ENCODE assay signal across 20 cellular contexts in the genomic region with DNA sequence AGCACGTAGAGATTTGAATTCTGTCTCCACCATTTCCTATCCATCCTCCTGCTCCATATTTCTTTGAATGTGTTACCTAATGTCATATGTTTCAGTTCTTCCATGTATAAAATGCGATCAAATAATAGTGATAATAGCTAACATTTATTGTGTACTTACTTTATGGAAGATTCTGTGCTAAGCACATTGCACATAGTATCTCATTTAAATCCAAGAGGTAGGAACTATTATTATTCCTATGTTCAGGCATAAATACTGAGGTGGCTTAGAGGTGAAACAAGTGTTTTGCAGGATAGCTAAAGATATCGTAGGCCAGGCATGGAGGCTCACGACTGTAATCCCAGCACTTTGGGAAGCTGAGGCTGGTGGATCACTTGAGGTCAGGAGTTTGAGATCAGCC. TPM values are rescaled to one million over a fixed set of nuclear protein-coding genes. Genes with fewer than 3 reads are reported as not detected.
"Had no signal": no experiment of that assay in that cellular context is flagged by ENCODE, and none has a peak within 500 bp of the region (broad histone marks: within the 10 kb centered on the region; RNA-seq: fewer than 3 reads in every experiment).

No MANE protein-coding gene starts in this region.

- H3K4me3 ChIP-seq: left ventricle myocardium inferior, sigmoid colon, stomach, thyroid gland, uterus had no signal

- H3K9me3 ChIP-seq: left ventricle myocardium inferior, sigmoid colon, stomach, thyroid gland, uterus had no signal

- H3K4me1 Mint-ChIP-seq: activated naive CD4-positive, alpha-beta T cell treated with anti-CD3 and anti-CD28 coated beads, Interleukin-2, amount 50 U/mL, for 24 hours had no signal

- H3K27me3 Mint-ChIP-seq: activated naive CD4-positive, alpha-beta T cell treated with anti-CD3 and anti-CD28 coated beads, Interleukin-2, amount 50 U/mL, for 24 hours; memory B cell had no signal

- H3K27ac Mint-ChIP-seq: activated naive CD4-positive, alpha-beta T cell treated with anti-CD3 and anti-CD28 coated beads, Interleukin-2, amount 50 U/mL, for 24 hours; activated T-cell treated with anti-CD3 and anti-CD28 coated beads, Interleukin-2, amount 50 U/mL, for 24 hours; memory B cell had no signal

- H3K4me3 Mint-ChIP-seq: activated naive CD4-positive, alpha-beta T cell treated with anti-CD3 and anti-CD28 coated beads, Interleukin-2, amount 50 U/mL, for 24 hours; activated T-cell treated with anti-CD3 and anti-CD28 coated beads, Interleukin-2, amount 50 U/mL, for 24 hours; memory B cell had no signal

- H3K27ac ChIP-seq: left ventricle myocardium inferior, sigmoid colon, stomach, thyroid gland, uterus had no signal

- H3K4me1 ChIP-seq: stomach, thyroid gland, uterus had no signal

- H3K27me3 ChIP-seq: sigmoid colon, thyroid gland, uterus had no signal

- H3K9me3 Mint-ChIP-seq: activated naive CD4-positive, alpha-beta T cell treated with anti-CD3 and anti-CD28 coated beads, Interleukin-2, amount 50 U/mL, for 24 hours; activated T-cell treated with anti-CD3 and anti-CD28 coated beads, Interleukin-2, amount 50 U/mL, for 24 hours; memory B cell had no signal

- DNase-seq: activated CD4-positive, alpha-beta T cell treated with anti-CD3 and anti-CD28 coated beads, Interleukin-2, amount 50 U/mL, for 4 hours; activated CD4-positive, CD25-positive, alpha-beta regulatory T cell treated with anti-CD3 and anti-CD28 coated beads, Interleukin-2, amount 50 U/mL, for 72 hours; activated effector memory CD4-positive, alpha-beta T cell treated with Interleukin-2 at 50 U/mL for 16 hours; activated T-cell treated with anti-CD3 and anti-CD28 coated beads, Interleukin-2, amount 50 U/mL, for 24 hours; kidney; left ventricle myocardium inferior; sigmoid colon; stimulated activated CD4-positive, alpha-beta T cell treated with anti-CD3 and anti-CD28 coated beads, Interleukin-4, amount 100 ng/mL, for 1 hour; stimulated activated CD8-positive, alpha-beta memory T cell treated with anti-CD3 and anti-CD28 coated beads, Interleukin-4, amount 100 ng/mL, for 48 hours; stomach; thyroid gland; uterus had no signal

- H3K36me3 ChIP-seq: left ventricle myocardium inferior, sigmoid colon, stomach, thyroid gland, uterus had no signal

- H3K36me3 Mint-ChIP-seq: activated naive CD4-positive, alpha-beta T cell treated with anti-CD3 and anti-CD28 coated beads, Interleukin-2, amount 50 U/mL, for 24 hours; memory B cell had no signal

RNA-seq across cellular contexts. Expression of a gene that starts 17.5 kb away (rescaled TPM):
- total RNA-seq: cerebellum; endothelial cell of umbilical vein; fibroblast of lung; kidney; left ventricle myocardium inferior; osteoblast; pulmonary artery endothelial cell; T-helper 2 cell treated with Interferon-gamma antibody and Interleukin-4, amounts not matched to agents 100 ng/mL and 5 ng/mL, for 36 hours; thyroid gland had no signal

RNA-seq across cellular contexts. Expression of a gene that starts 32.5 kb away (rescaled TPM):
- total RNA-seq: endothelial cell of umbilical vein; T-helper 2 cell treated with Interferon-gamma antibody and Interleukin-4, amounts not matched to agents 100 ng/mL and 5 ng/mL, for 36 hours had no signal
